ENCODE assay signal across 8 cellular contexts in the genomic region with DNA sequence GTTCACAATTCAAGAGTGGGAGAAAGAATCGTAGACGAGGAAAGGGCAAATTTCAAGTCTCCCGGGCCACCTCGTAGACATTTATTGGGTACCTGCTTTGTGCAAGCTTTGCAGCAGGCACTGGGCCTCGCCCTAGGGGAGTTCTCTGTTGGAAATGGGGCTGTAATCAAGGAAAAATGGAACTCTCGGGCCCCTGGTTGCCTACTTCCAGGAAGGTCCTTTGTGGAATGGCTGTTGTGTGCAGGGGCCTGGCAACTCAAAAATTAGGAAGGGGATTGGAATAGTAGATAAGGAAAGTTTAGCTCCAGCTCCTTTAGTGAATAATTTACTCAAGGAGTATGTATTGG. TPM values are rescaled to one million over a fixed set of nuclear protein-coding genes. Genes with fewer than 3 reads are reported as not detected.
A peak's percentile ranks its signal among the peaks of the same experiment; 100 is the strongest.
DNase-seq lines count a peak whose midpoint lies in the region; ATAC-seq and TF ChIP-seq lines count a peak whose summit lies in the region.

No MANE protein-coding gene starts in this region.

- H3K4me2 ChIP-seq in Loucy (ENCODE audit: low read depth, low read length, poor library complexity, severe bottlenecking) = peak overlapping the region; percentile 100

- H3K27me3 ChIP-seq in AG04450 (ENCODE audit: control insufficient read depth, insufficient read depth, low read length) (no peaks in the 10 kb centered on the region), Loucy (ENCODE audit: insufficient read depth, low read length, poor library complexity, severe bottlenecking) (no peaks in the 10 kb centered on the region), ectodermal cell (ENCODE audit: control insufficient read depth, insufficient read depth, low read length, poor library complexity, severe bottlenecking) (no peaks in the 10 kb centered on the region)

- H3K27ac Mint-ChIP-seq in naive thymus-derived CD8-positive, alpha-beta T cell = peak overlapping the region in 9 of 10 donors; percentile 76 to 100 (median 98)

- H2AFZ ChIP-seq in Loucy (ENCODE audit: low read length) = peak overlapping the region; percentile 70; the same call in 1 of the 2 replicates

- H3K9ac ChIP-seq in Loucy (ENCODE audit: low read depth, low read length, poor library complexity, severe bottlenecking) = peak overlapping the region; percentile 94

- peaks cover 0 to 21% (median 3%) of the 10 kb centered on the region in 3 donors for H3K36me3 Mint-ChIP-seq in naive thymus-derived CD8-positive, alpha-beta T cell

- peaks cover 30 to 63% (median 57%) of the 10 kb centered on the region in 4 donors for H3K4me1 Mint-ChIP-seq in naive thymus-derived CD8-positive, alpha-beta T cell

- H3K9me3 ChIP-seq in AG04450 (ENCODE audit: control insufficient read depth, insufficient read depth, low read length) (no peaks in the 10 kb centered on the region; the same call in 1 of the 2 replicates), Loucy (ENCODE audit: insufficient read depth, low read depth, low read length) (no peaks in the 10 kb centered on the region), ectodermal cell (ENCODE audit: control insufficient read depth, low read length) (no peaks in the 10 kb centered on the region)

- H3K9me2 ChIP-seq in Loucy (replicated peaks; ENCODE audit: low read depth, low read length) = no peaks in the 10 kb centered on the region

- no peak for ATAC-seq in naive thymus-derived CD8-positive, alpha-beta T cell
- ATAC-seq in GM18868 (IDR thresholded peaks at IDR 0.05; ENCODE audit: unreplicated experiment) = no peak
- no peak for ATAC-seq in GM18520 (IDR thresholded peaks at IDR 0.05; ENCODE audit: unreplicated experiment)
- ATAC-seq in left lobe of liver = no peak

- H3K27ac ChIP-seq in AG04450 (ENCODE audit: low read depth, low read length) = peak overlapping the region; percentile 52
- H3K27ac ChIP-seq in ectodermal cell (ENCODE audit: insufficient read depth, low read depth, low read length, poor library complexity, severe bottlenecking) = peak overlapping the region; percentile 80

- H3K9me3 Mint-ChIP-seq in naive thymus-derived CD8-positive, alpha-beta T cell = no peaks in the 10 kb centered on the region

- no peak for DNase-seq in AG04450 (ENCODE audit: low read depth, low spot score)
- no peak for DNase-seq in naive thymus-derived CD8-positive, alpha-beta T cell
- no peak for DNase-seq in globus pallidus (ENCODE audit: low spot score)
- no peak for DNase-seq in left lobe of liver (ENCODE audit: low spot score)

- H3K4me1 ChIP-seq in Loucy (ENCODE audit: insufficient read depth, low read length, poor library complexity, severe bottlenecking) (peaks cover 27% of the 10 kb centered on the region), ectodermal cell (ENCODE audit: control insufficient read depth, insufficient read depth, low read length) (peaks cover 18% of the 10 kb centered on the region)

- peak overlapping the region; percentile 96 for H3K4me3 ChIP-seq in AG04450 (ENCODE audit: low read depth, low read length)
- peak overlapping the region; percentile 92 for H3K4me3 ChIP-seq in Loucy (ENCODE audit: low read length, poor library complexity, severe bottlenecking)
- H3K4me3 ChIP-seq in ectodermal cell (ENCODE audit: insufficient read depth, low read depth, low read length) = peak overlapping the region; percentile 89

- CTCF ChIA-PET in AG04450 (lab: Charles Lee) = interaction anchor here (1.0 to 1.3 kb wide), 3 partner anchors 25 to 113 kb away, joined by 3 to 5 read pairs (median 3); no protein-coding TSS in a partner anchor

- WGBS in ectodermal cell, 2 experiments = 8 to 9% methylated on average over 6 of the region's 6 CpGs

- H3K27me3 Mint-ChIP-seq in naive thymus-derived CD8-positive, alpha-beta T cell = peaks cover 0 to 2% (median 0%) of the 10 kb centered on the region in 5 donors

- TF ChIP-seq CTCF in AG04450 (IDR thresholded peaks at IDR 0.05; ENCODE audit: low read depth, low read length) = no peak
- TF ChIP-seq CTCF in Loucy (conservative IDR thresholded peaks at IDR 0.05; ENCODE audit: low read length) = no peak

- POLR2A ChIA-PET in AG04450 (lab: Yijun Ruan, JAX) = no interaction called here
- POLR2A ChIA-PET in naive thymus-derived CD8-positive, alpha-beta T cell (lab: Charles Lee) = interaction anchor here (1.0 to 2.7 kb wide), 4 partner anchors 14 to 30 kb away, joined by 3 to 26 read pairs (median 4); a partner anchor contains a TSS

- H3F3A ChIP-seq in Loucy (ENCODE audit: low read depth) = no peaks in the 10 kb centered on the region

- H4K20me1 ChIP-seq in Loucy (ENCODE audit: insufficient read depth, low read length, poor library complexity, severe bottlenecking) = peaks cover 31% of the 10 kb centered on the region

- peaks cover 14% of the 10 kb centered on the region; the same call in 1 of the 2 replicates for H3K36me3 ChIP-seq in Loucy (ENCODE audit: insufficient read depth, low read length)
- peaks cover 14% of the 10 kb centered on the region for H3K36me3 ChIP-seq in ectodermal cell (ENCODE audit: control insufficient read depth, insufficient read depth, low read length)

- peaks cover 53% of the 10 kb centered on the region for H3K79me2 ChIP-seq in Loucy (ENCODE audit: insufficient read depth, low read length)

- H3K4me3 Mint-ChIP-seq in naive thymus-derived CD8-positive, alpha-beta T cell = peak overlapping the region; percentile 96 to 100 (median 100)

RNA-seq across cellular contexts. Expression of a gene that starts 0.6 kb away (rescaled TPM):
- polyA plus RNA-seq in AG04450 (2011; rRNA removed) = 4.6 and 5.4 TPM in 2 replicates
- 14.3 and 16.1 TPM in 2 replicates for polyA minus RNA-seq in AG04450 (2011; rRNA and poly(A)+ RNA removed)
- 12.2 TPM for polyA plus RNA-seq in ectodermal cell (2013, experiment 1 of 4)
- polyA plus RNA-seq in ectodermal cell (2013, experiment 2 of 4) = 14.6 TPM
- polyA plus RNA-seq in ectodermal cell (2013, experiment 3 of 4) = 11.6 TPM
- 12.6 TPM for polyA plus RNA-seq in ectodermal cell (2013, experiment 4 of 4)
- 10 to 100 TPM; 16.6 to 20.1 TPM for total RNA-seq in naive thymus-derived CD8-positive, alpha-beta T cell
- polyA plus RNA-seq in naive thymus-derived CD8-positive, alpha-beta T cell = 1 to 10 TPM; 3.9 to 8.1 (median 4.5) TPM
- 5.3 TPM for total RNA-seq in left lobe of liver

RNA-seq across cellular contexts. Expression of a gene that starts 3.2 kb away (rescaled TPM):
- 11.8 and 13.8 TPM in 2 replicates for polyA plus RNA-seq in AG04450 (2011; rRNA removed)
- 7.3 and 10.0 TPM in 2 replicates for polyA minus RNA-seq in AG04450 (2011; rRNA and poly(A)+ RNA removed)
- 36.7 TPM for polyA plus RNA-seq in ectodermal cell (2013, experiment 1 of 4)
- polyA plus RNA-seq in ectodermal cell (2013, experiment 2 of 4) = 29.3 TPM
- 27.1 TPM for polyA plus RNA-seq in ectodermal cell (2013, experiment 3 of 4)
- polyA plus RNA-seq in ectodermal cell (2013, experiment 4 of 4) = 30.2 TPM
- total RNA-seq in naive thymus-derived CD8-positive, alpha-beta T cell = 10 to 100 TPM; 56.5 to 58.7 TPM
- 100 to 1,000 TPM; 117 to 149 (median 133) TPM for polyA plus RNA-seq in naive thymus-derived CD8-positive, alpha-beta T cell
- total RNA-seq in left lobe of liver = 15.0 TPM

RNA-seq across cellular contexts. Expression of a gene that starts 21.7 kb away (rescaled TPM):
- 20.1 and 27.3 TPM in 2 replicates for polyA plus RNA-seq in AG04450 (2011; rRNA removed)
- 20.9 and 28.6 TPM in 2 replicates for polyA minus RNA-seq in AG04450 (2011; rRNA and poly(A)+ RNA removed)
- polyA plus RNA-seq in ectodermal cell (2013, experiment 1 of 4) = 76.0 TPM
- 68.8 TPM for polyA plus RNA-seq in ectodermal cell (2013, experiment 2 of 4)
- polyA plus RNA-seq in ectodermal cell (2013, experiment 3 of 4) = 52.0 TPM
- 65.0 TPM for polyA plus RNA-seq in ectodermal cell (2013, experiment 4 of 4)
- total RNA-seq in naive thymus-derived CD8-positive, alpha-beta T cell = 10 to 100 TPM; 27.1 to 28.1 TPM
- polyA plus RNA-seq in naive thymus-derived CD8-positive, alpha-beta T cell = 10 to 100 TPM in 2 of 3 donors, 1 to 10 TPM in 1; 9.9 to 19.3 (median 12.8) TPM
- total RNA-seq in left lobe of liver = 15.1 TPM

RNA-seq across cellular contexts. Expression of a gene that starts 34.2 kb away (rescaled TPM):
- 29.4 and 31.1 TPM in 2 replicates for polyA plus RNA-seq in AG04450 (2011; rRNA removed)
- 45.7 and 49.3 TPM in 2 replicates for polyA minus RNA-seq in AG04450 (2011; rRNA and poly(A)+ RNA removed)
- 109 TPM for polyA plus RNA-seq in ectodermal cell (2013, experiment 1 of 4)
- polyA plus RNA-seq in ectodermal cell (2013, experiment 2 of 4) = 110 TPM
- 77.2 TPM for polyA plus RNA-seq in ectodermal cell (2013, experiment 3 of 4)
- polyA plus RNA-seq in ectodermal cell (2013, experiment 4 of 4) = 87.1 TPM
- 10 to 100 TPM; 41.0 to 47.3 TPM for total RNA-seq in naive thymus-derived CD8-positive, alpha-beta T cell
- 1 to 10 TPM; 2.8 to 6.2 (median 4.6) TPM for polyA plus RNA-seq in naive thymus-derived CD8-positive, alpha-beta T cell
- 35.9 TPM for total RNA-seq in left lobe of liver

RNA-seq across cellular contexts. Expression of a gene that starts 48.3 kb away (rescaled TPM):
- 2.9 and 4.2 TPM in 2 replicates for polyA plus RNA-seq in AG04450 (2011; rRNA removed)
- polyA minus RNA-seq in AG04450 (2011; rRNA and poly(A)+ RNA removed) = 5.1 and 6.2 TPM in 2 replicates
- 73.7 TPM for polyA plus RNA-seq in ectodermal cell (2013, experiment 1 of 4)
- polyA plus RNA-seq in ectodermal cell (2013, experiment 2 of 4) = 80.8 TPM
- 61.1 TPM for polyA plus RNA-seq in ectodermal cell (2013, experiment 3 of 4)
- 66.8 TPM for polyA plus RNA-seq in ectodermal cell (2013, experiment 4 of 4)
- total RNA-seq in naive thymus-derived CD8-positive, alpha-beta T cell = 10 to 100 TPM; 84.7 to 87.4 TPM
- 1 to 10 TPM in 2 of 3 donors, under 1 TPM in 1; 0.43 to 1.8 (median 1.3) TPM for polyA plus RNA-seq in naive thymus-derived CD8-positive, alpha-beta T cell
- 25.2 TPM for total RNA-seq in left lobe of liver
